ENCODE assay signal across 1 cellular context in the genomic region with DNA sequence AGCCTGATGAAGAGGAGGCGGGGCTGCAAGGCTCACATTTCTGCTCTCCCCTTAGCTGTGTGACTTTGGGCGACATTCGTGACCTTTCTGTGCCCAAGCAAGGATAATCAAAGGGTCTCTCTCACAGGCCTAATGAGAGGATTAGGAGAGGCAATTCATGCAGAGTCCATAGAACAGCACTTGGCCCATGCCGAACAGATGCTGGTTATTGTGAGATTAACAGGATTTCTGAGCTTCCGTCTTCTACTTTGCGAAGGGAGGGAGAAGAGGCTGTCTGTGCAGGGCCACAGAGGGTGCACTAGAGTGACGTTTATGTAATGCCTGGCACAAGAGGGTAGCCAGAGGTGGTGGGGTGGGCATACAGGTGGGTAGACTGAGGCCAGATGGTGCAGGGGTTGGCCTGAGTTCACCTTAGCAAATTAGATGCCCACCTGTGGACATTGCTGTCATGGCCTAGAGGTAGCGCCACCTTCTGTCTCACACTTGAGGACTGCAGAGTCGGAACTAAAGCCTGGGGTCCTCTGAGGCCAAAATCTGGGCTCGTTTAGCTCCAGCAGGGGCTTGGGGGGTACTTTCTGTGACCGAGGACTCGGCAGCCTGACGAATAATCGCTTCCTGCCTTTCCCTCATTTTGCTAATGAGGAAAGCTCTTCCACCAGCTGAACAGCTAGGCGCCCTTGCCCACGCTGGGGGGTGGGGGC.
TF ChIP-seq lines count a peak whose summit lies in the region.

No MANE protein-coding gene starts in this region.

TF ChIP-seq in HCT116, 20 proteins besides CTCF, POLR2A, EP300 and RAD21 (continued from another document):
- TF ChIP-seq, protein P1, sequence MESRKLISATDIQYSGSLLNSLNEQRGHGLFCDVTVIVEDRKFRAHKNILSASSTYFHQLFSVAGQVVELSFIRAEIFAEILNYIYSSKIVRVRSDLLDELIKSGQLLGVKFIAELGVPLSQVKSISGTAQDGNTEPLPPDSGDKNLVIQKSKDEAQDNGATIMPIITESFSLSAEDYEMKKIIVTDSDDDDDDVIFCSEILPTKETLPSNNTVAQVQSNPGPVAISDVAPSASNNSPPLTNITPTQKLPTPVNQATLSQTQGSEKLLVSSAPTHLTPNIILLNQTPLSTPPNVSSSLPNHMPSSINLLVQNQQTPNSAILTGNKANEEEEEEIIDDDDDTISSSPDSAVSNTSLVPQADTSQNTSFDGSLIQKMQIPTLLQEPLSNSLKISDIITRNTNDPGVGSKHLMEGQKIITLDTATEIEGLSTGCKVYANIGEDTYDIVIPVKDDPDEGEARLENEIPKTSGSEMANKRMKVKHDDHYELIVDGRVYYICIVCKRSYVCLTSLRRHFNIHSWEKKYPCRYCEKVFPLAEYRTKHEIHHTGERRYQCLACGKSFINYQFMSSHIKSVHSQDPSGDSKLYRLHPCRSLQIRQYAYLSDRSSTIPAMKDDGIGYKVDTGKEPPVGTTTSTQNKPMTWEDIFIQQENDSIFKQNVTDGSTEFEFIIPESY (IDR thresholded peaks at IDR 0.05; ENCODE audit: extremely low read depth, insufficient replicate concordance, low read length), result no peak
- TF ChIP-seq, protein P2, sequence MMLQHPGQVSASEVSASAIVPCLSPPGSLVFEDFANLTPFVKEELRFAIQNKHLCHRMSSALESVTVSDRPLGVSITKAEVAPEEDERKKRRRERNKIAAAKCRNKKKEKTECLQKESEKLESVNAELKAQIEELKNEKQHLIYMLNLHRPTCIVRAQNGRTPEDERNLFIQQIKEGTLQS (IDR thresholded peaks at IDR 0.05), result no peak
- no peak for TF ChIP-seq ELF1 (IDR thresholded peaks at IDR 0.05; ENCODE audit: borderline replicate concordance, low read depth)
- TF ChIP-seq YY1 (IDR thresholded peaks at IDR 0.05; ENCODE audit: extremely low read depth, insufficient replicate concordance, low read depth, low read length), result no peak
- TF ChIP-seq, protein P3, sequence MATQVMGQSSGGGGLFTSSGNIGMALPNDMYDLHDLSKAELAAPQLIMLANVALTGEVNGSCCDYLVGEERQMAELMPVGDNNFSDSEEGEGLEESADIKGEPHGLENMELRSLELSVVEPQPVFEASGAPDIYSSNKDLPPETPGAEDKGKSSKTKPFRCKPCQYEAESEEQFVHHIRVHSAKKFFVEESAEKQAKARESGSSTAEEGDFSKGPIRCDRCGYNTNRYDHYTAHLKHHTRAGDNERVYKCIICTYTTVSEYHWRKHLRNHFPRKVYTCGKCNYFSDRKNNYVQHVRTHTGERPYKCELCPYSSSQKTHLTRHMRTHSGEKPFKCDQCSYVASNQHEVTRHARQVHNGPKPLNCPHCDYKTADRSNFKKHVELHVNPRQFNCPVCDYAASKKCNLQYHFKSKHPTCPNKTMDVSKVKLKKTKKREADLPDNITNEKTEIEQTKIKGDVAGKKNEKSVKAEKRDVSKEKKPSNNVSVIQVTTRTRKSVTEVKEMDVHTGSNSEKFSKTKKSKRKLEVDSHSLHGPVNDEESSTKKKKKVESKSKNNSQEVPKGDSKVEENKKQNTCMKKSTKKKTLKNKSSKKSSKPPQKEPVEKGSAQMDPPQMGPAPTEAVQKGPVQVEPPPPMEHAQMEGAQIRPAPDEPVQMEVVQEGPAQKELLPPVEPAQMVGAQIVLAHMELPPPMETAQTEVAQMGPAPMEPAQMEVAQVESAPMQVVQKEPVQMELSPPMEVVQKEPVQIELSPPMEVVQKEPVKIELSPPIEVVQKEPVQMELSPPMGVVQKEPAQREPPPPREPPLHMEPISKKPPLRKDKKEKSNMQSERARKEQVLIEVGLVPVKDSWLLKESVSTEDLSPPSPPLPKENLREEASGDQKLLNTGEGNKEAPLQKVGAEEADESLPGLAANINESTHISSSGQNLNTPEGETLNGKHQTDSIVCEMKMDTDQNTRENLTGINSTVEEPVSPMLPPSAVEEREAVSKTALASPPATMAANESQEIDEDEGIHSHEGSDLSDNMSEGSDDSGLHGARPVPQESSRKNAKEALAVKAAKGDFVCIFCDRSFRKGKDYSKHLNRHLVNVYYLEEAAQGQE (IDR thresholded peaks at IDR 0.05; ENCODE audit: low read depth), result no peak
- no peak for TF ChIP-seq CEBPB (IDR thresholded peaks at IDR 0.05; ENCODE audit: low read depth)
- no peak for TF ChIP-seq FOSL1 (IDR thresholded peaks at IDR 0.05; ENCODE audit: low read depth)
- no peak for TF ChIP-seq EZH2 (IDR thresholded peaks at IDR 0.05)
- TF ChIP-seq CBX3 (IDR thresholded peaks at IDR 0.05; ENCODE audit: low read depth), result no peak
- TF ChIP-seq ZNF274 (IDR thresholded peaks at IDR 0.05; ENCODE audit: low read depth, low read length), result no peak
- no peak for TF ChIP-seq SRF (IDR thresholded peaks at IDR 0.05; ENCODE audit: low read depth)
- TF ChIP-seq EGR1 (IDR thresholded peaks at IDR 0.05; ENCODE audit: low read depth), result no peak
- TF ChIP-seq, protein P4, sequence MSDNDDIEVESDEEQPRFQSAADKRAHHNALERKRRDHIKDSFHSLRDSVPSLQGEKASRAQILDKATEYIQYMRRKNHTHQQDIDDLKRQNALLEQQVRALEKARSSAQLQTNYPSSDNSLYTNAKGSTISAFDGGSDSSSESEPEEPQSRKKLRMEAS (IDR thresholded peaks at IDR 0.05), result no peak
TF ChIP-seq in HCT116: peak in this region for 0.
